1 cellular context compared by ENCODE assay signal in genomic region chr4:74268643-74269042, GRCh38.
A peak's percentile ranks its signal among the peaks of the same experiment; 100 is the strongest.
TF ChIP-seq lines count a peak whose summit lies in the region.

No MANE protein-coding gene starts in this region.

TF ChIP-seq in K562, 482 proteins besides CTCF, POLR2A, EP300 and RAD21 (continued from another document):
- 0 out of 2 replicates have a peak, but pooled peaks have one; percentile 3 for TF ChIP-seq ATF3 (IDR thresholded peaks at IDR 0.05)
- TF ChIP-seq ATF3 (CRISPR knock-in tag; conservative IDR thresholded peaks at IDR 0.05) = no peak
- no peak for TF ChIP-seq MTA2 (IDR thresholded peaks at IDR 0.05; ENCODE audit: low read depth)
- no peak for TF ChIP-seq THRB (CRISPR knock-in tag; conservative IDR thresholded peaks at IDR 0.05)
